Comparison of ENCODE assay signal across 8 cellular contexts in the genomic region with DNA sequence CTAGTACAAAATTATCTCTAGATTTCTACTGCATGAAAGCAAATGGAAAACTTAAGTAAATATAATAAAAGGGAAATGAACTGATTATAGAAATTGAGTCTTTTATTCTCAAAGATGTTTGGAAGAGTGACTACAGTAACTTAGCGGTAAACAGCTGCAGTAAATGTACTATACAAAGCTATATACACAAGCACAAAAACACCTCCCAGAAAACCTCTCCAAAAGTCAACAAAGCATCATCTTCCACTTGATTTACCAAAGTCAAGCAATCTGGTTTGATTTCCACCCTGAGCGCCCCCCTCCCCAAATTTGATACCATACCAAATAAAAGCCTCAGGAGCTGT. TPM values are rescaled to one million over a fixed set of nuclear protein-coding genes. Genes with fewer than 3 reads are reported as not detected.
DNase-seq lines count a peak whose midpoint lies in the region; ATAC-seq and TF ChIP-seq lines count a peak whose summit lies in the region.

No MANE protein-coding gene starts in this region.

- H3K36me3 ChIP-seq in mucosa of rectum (ENCODE audit: control insufficient read depth in 2 of 2, insufficient read depth in 2 of 2, low read length in 2 of 2) = no peaks in the 10 kb centered on the region

- peak overlapping the region; percentile 100 for H3K27ac Mint-ChIP-seq in CD4-positive, alpha-beta T cell
- H3K27ac Mint-ChIP-seq in activated naive CD8-positive, alpha-beta T cell treated with anti-CD3 and anti-CD28 coated beads for 36 hours = peak overlapping the region; percentile 57

- H3K27me3 ChIP-seq in CD4-positive, alpha-beta T cell (ENCODE audit: control insufficient read depth, insufficient read depth, low read length) = no peaks in the 10 kb centered on the region
- H3K27me3 ChIP-seq in mucosa of rectum (ENCODE audit: control insufficient read depth in 2 of 2, insufficient read depth in 2 of 2, low read length in 2 of 2) = no peaks in the 10 kb centered on the region

- DNase-seq in CD4-positive, alpha-beta T cell = no peak
- DNase-seq in NCI-H1092 treated with DMSO at 0.1 percent for 48 hours (lab: John Stamatoyannopoulos, UW) (peak; percentile 98), G401 (ENCODE audit: low spot score) (no peak)
- no peak for DNase-seq in activated naive CD8-positive, alpha-beta T cell treated with anti-CD3 and anti-CD28 coated beads for 36 hours

- CTCF ChIA-PET in CD4-positive, alpha-beta T cell (lab: Charles Lee) = interaction anchor here (1.5 to 2.3 kb wide), 2 partner anchors 17 to 180 kb away, joined by 3 to 12 read pairs; no protein-coding TSS in a partner anchor

- H3K27ac ChIP-seq in CD4-positive, alpha-beta T cell (ENCODE audit: low read depth, low read length) = no peak overlapping the region
- peak overlapping the region; percentile 87 to 95 for H3K27ac ChIP-seq in mucosa of rectum (ENCODE audit: low read depth in 2 of 2, low read length in 2 of 2)

- H3K9me3 Mint-ChIP-seq in CD4-positive, alpha-beta T cell = no peaks in the 10 kb centered on the region
- H3K9me3 Mint-ChIP-seq in activated naive CD8-positive, alpha-beta T cell treated with anti-CD3 and anti-CD28 coated beads for 36 hours = no peaks in the 10 kb centered on the region

- peaks cover 72% of the 10 kb centered on the region for H3K36me3 Mint-ChIP-seq in CD4-positive, alpha-beta T cell (ENCODE audit: low read depth)
- peaks cover 31% of the 10 kb centered on the region for H3K36me3 Mint-ChIP-seq in activated naive CD8-positive, alpha-beta T cell treated with anti-CD3 and anti-CD28 coated beads for 36 hours

- peaks cover 66% of the 10 kb centered on the region for H3K4me1 Mint-ChIP-seq in CD4-positive, alpha-beta T cell (ENCODE audit: low read depth)
- H3K4me1 Mint-ChIP-seq in activated naive CD8-positive, alpha-beta T cell treated with anti-CD3 and anti-CD28 coated beads for 36 hours = peaks cover 57% of the 10 kb centered on the region

- peak overlapping the region; percentile 95 for H3K4me3 Mint-ChIP-seq in CD4-positive, alpha-beta T cell
- peak overlapping the region; percentile 98 for H3K4me3 Mint-ChIP-seq in activated naive CD8-positive, alpha-beta T cell treated with anti-CD3 and anti-CD28 coated beads for 36 hours

- peak overlapping the region; percentile 80 to 97 for H3K4me3 ChIP-seq in mucosa of rectum (ENCODE audit: low read length in 2 of 2)

- H3K9me3 ChIP-seq in CD4-positive, alpha-beta T cell (ENCODE audit: control insufficient read depth, low read length) = no peaks in the 10 kb centered on the region
- no peaks in the 10 kb centered on the region for H3K9me3 ChIP-seq in mucosa of rectum (ENCODE audit: control insufficient read depth in 2 of 2, low read length in 2 of 2)

- no peak for TF ChIP-seq CTCF in CD4-positive, alpha-beta T cell (IDR thresholded peaks at IDR 0.05)

- peak overlapping the region in 1 of 2 donors; percentile 97 for H3K9ac ChIP-seq in mucosa of rectum (ENCODE audit: low read depth in 1 of 2, low read length in 2 of 2)

- no peaks in the 10 kb centered on the region for H3K27me3 Mint-ChIP-seq in CD4-positive, alpha-beta T cell
- H3K27me3 Mint-ChIP-seq in activated naive CD8-positive, alpha-beta T cell treated with anti-CD3 and anti-CD28 coated beads for 36 hours = peaks cover 3% of the 10 kb centered on the region

- H3K4me1 ChIP-seq in mucosa of rectum (ENCODE audit: control insufficient read depth in 2 of 2, insufficient read depth in 2 of 2, low read length in 2 of 2) = peaks cover 12 to 36% of the 10 kb centered on the region in 2 donors

- in situ Hi-C loops in G401 (cut with HindIII; ENCODE audit: low sequenced_read_pairs) = no loop called here

- intact Hi-C loops in CD4-positive, alpha-beta T cell (cut with DNase I, micrococcal nuclease) = loop anchor here (2.0 to 5.0 kb wide), 3 partner anchors 37 to 44 kb away; no protein-coding TSS in a partner anchor

- POLR2A ChIA-PET in CD4-positive, alpha-beta T cell (lab: Charles Lee) = interaction anchor here (0.7 to 1.5 kb wide), 5 partner anchors 8 to 130 kb away, joined by 3 to 4 read pairs (median 3); no protein-coding TSS in a partner anchor

- ATAC-seq in CD4-positive, alpha-beta T cell (ENCODE audit: poor library complexity) = no peak
- ATAC-seq in HG02759 (IDR thresholded peaks at IDR 0.05; ENCODE audit: unreplicated experiment) (no peak), HG03135 (IDR thresholded peaks at IDR 0.05; ENCODE audit: unreplicated experiment) (no peak), HG03571 (IDR thresholded peaks at IDR 0.05; ENCODE audit: unreplicated experiment) (no peak)

RNA-seq across cellular contexts. Expression of a gene that starts 2.7 kb away (rescaled TPM):
- total RNA-seq in CD4-positive, alpha-beta T cell = 100 to 1,000 TPM; 171 to 176 TPM
- total RNA-seq in activated naive CD8-positive, alpha-beta T cell treated with anti-CD3 and anti-CD28 coated beads for 36 hours = 10 to 100 TPM; 23.7 to 24.3 TPM
- 11.2 and 27.4 TPM in 2 replicates for total RNA-seq in G401 (2014; rRNA removed; shearing (Covaris generic))
